In the genomic region with DNA sequence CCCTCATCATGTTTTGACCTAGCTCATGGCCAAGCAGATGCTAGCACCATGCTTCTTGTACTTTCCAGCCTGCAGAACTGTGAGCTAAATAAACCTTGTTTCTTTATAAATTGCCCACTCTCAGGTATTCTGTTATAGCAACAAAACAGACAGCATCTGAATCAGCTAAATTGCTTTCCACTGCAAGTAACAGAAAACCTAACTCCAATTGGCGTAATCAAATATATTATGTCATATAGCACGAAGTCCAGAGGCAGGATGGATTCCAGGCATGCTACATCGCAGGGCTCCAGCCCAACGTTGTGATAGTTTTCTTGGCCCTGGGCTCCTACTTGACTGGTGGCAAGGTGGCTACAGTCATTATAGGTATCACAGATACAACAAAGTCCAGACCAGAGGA, we compare ENCODE assay signal across 1 cellular context.
TF ChIP-seq lines count a peak whose summit lies in the region.

No MANE protein-coding gene starts in this region.

TF ChIP-seq in SK-N-SH treated with all-trans-retinoic acid at 6 μM for 48 hours, 23 proteins besides CTCF, POLR2A, EP300 and RAD21 (continued from another document):
- TF ChIP-seq ZC3H10 (CRISPR knock-in tag; IDR thresholded peaks at IDR 0.05) = no peak
- no peak for TF ChIP-seq CSDC2 (CRISPR knock-in tag; IDR thresholded peaks at IDR 0.05)
- TF ChIP-seq ZNF8 (CRISPR knock-in tag; IDR thresholded peaks at IDR 0.05) = no peak
- no peak for TF ChIP-seq ZNF565 (CRISPR knock-in tag; conservative IDR thresholded peaks at IDR 0.05; ENCODE audit: low read depth)
- no peak for TF ChIP-seq ZNF70 (CRISPR knock-in tag; IDR thresholded peaks at IDR 0.05)
- TF ChIP-seq, protein P1, sequence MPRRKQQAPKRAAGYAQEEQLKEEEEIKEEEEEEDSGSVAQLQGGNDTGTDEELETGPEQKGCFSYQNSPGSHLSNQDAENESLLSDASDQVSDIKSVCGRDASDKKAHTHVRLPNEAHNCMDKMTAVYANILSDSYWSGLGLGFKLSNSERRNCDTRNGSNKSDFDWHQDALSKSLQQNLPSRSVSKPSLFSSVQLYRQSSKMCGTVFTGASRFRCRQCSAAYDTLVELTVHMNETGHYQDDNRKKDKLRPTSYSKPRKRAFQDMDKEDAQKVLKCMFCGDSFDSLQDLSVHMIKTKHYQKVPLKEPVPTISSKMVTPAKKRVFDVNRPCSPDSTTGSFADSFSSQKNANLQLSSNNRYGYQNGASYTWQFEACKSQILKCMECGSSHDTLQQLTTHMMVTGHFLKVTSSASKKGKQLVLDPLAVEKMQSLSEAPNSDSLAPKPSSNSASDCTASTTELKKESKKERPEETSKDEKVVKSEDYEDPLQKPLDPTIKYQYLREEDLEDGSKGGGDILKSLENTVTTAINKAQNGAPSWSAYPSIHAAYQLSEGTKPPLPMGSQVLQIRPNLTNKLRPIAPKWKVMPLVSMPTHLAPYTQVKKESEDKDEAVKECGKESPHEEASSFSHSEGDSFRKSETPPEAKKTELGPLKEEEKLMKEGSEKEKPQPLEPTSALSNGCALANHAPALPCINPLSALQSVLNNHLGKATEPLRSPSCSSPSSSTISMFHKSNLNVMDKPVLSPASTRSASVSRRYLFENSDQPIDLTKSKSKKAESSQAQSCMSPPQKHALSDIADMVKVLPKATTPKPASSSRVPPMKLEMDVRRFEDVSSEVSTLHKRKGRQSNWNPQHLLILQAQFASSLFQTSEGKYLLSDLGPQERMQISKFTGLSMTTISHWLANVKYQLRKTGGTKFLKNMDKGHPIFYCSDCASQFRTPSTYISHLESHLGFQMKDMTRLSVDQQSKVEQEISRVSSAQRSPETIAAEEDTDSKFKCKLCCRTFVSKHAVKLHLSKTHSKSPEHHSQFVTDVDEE (CRISPR knock-in tag; IDR thresholded peaks at IDR 0.05) = no peak
- TF ChIP-seq ZFP30 (CRISPR knock-in tag; IDR thresholded peaks at IDR 0.05) = no peak
- TF ChIP-seq, protein P2, sequence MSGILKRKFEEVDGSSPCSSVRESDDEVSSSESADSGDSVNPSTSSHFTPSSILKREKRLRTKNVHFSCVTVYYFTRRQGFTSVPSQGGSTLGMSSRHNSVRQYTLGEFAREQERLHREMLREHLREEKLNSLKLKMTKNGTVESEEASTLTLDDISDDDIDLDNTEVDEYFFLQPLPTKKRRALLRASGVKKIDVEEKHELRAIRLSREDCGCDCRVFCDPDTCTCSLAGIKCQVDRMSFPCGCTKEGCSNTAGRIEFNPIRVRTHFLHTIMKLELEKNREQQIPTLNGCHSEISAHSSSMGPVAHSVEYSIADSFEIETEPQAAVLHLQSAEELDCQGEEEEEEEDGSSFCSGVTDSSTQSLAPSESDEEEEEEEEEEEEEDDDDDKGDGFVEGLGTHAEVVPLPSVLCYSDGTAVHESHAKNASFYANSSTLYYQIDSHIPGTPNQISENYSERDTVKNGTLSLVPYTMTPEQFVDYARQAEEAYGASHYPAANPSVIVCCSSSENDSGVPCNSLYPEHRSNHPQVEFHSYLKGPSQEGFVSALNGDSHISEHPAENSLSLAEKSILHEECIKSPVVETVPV (CRISPR knock-in tag; IDR thresholded peaks at IDR 0.05) = no peak
- no peak for TF ChIP-seq ARNTL (CRISPR knock-in tag; IDR thresholded peaks at IDR 0.05; ENCODE audit: borderline replicate concordance, low read depth)
- no peak for TF ChIP-seq ZFP3 (CRISPR knock-in tag; IDR thresholded peaks at IDR 0.05)
